ENCODE assay signal across 20 cellular contexts in the genomic region with DNA sequence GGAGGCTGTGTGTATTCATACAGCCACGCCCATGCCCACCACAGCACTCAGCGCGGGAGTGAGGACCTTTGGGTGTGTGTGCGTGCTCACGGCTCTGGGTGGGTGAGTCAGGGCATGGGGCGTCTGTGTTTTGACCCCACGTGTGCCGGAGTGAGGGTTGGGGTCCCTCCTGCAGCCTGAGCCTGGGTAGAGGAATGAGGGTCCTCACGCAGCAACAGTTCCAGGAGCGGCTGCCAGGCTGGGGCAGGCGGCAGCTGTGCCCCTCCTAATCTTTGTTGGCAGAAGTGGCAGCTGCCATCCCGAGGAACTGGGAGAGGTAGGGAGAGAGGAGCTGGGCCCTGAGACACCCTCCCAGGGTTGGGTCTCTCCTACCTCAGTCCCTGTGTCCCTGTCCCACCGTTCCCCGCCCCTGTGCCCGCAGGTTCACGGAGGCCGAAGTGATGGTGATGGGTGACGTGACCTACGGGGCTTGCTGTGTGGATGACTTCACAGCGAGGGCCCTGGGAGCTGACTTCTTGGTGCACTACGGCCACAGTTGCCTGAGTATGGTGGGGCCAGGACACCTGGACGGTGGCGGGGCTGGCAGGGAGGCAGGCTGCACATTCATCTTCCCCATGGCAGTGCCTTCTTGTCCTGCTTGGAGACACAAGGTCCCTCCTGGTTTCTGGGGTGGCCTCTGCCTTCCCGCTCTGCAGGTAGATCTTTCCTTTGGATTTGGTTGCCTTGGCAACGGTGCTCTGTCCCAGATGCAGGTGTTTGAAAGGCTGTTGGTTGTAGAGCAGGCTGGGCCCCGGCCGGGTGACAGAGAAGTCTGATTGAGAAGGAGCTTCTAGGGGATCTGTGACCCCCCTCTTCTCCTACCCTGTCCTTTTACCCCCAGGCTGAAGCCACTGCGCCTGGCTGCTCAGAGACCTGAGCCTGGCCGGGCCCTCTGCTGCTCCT. TPM values are rescaled to one million over a fixed set of nuclear protein-coding genes. Genes with fewer than 3 reads are reported as not detected.
DNase-seq lines count a peak whose midpoint lies in the region; ATAC-seq and TF ChIP-seq lines count a peak whose summit lies in the region.
"Had no signal": no experiment of that assay in that cellular context is flagged by ENCODE, and none has a peak within 500 bp of the region (broad histone marks: within the 10 kb centered on the region; RNA-seq: fewer than 3 reads in every experiment).

No MANE protein-coding gene starts in this region.

- H3K36me3 Mint-ChIP-seq in H9 (ENCODE audit: insufficient read depth in 1 of 3, low read depth in 3 of 3) (peaks cover 0 to 13% (median 11%) of the 10 kb centered on the region in 3 experiments; a peak in 6 of 7 replicates), glutamatergic neuron (ENCODE audit: unreplicated experiment) (no peaks in the 10 kb centered on the region), GM23338 (ENCODE audit: low read depth) (no peaks in the 10 kb centered on the region; the same call in 2 of the 3 replicates)
- H3K36me3 Mint-ChIP-seq: IgD-negative memory B cell had no signal

- H2AFZ ChIP-seq in ACC112 (ENCODE audit: low read length, unreplicated experiment): no peak overlapping the region
- no peak overlapping the region for H2AFZ ChIP-seq in H9 (ENCODE audit: low read length)
- no peak overlapping the region for H2AFZ ChIP-seq in GM23338

- no peaks in the 10 kb centered on the region for H3K79me1 ChIP-seq in H9 (ENCODE audit: insufficient read depth, low read depth, low read length, poor library complexity, severe bottlenecking)

- H3K4me1 ChIP-seq in ACC112 (ENCODE audit: control insufficient read depth, insufficient read depth, low read length, unreplicated experiment) (peaks cover 30% of the 10 kb centered on the region), H9 (ENCODE audit: insufficient read depth, low read length) (no peaks in the 10 kb centered on the region), RWPE2 (ENCODE audit: insufficient read depth, poor library complexity, severe bottlenecking) (peaks cover 3% of the 10 kb centered on the region), GM23338 (ENCODE audit: insufficient read depth) (peaks cover 3% of the 10 kb centered on the region; the same call in 1 of the 2 replicates)

- no peak overlapping the region for H2BK12ac ChIP-seq in H9 (ENCODE audit: insufficient read length, low read depth, low read length)

- H3K79me2 ChIP-seq in ACC112 (ENCODE audit: control insufficient read depth, insufficient read depth, low read length, unreplicated experiment) (peaks cover 10% of the 10 kb centered on the region), H9 (ENCODE audit: insufficient read depth, low read length) (no peaks in the 10 kb centered on the region), GM23338 (replicated peaks; ENCODE audit: insufficient read depth) (no peaks in the 10 kb centered on the region)

- no peaks in the 10 kb centered on the region for H3F3A ChIP-seq in GM23338 (replicated peaks; ENCODE audit: low read depth)

- H3K23ac ChIP-seq in H9 (ENCODE audit: insufficient read length, low read depth, low read length): no peak overlapping the region

- DNase-seq in H9 (peak; percentile 31), RWPE2 (ENCODE audit: low spot score) (peak; percentile 61), glutamatergic neuron (no peak), GM23338 (ENCODE audit: low spot score) (no peak), GM20000 (ENCODE audit: low spot score) (no peak), MV-4-11 (lab: John Stamatoyannopoulos, UW) (no peak), superior temporal gyrus (ENCODE audit: extremely low spot score) (no peak)
- DNase-seq: ACHN, Calu3, NCI-H1092 treated with DMSO at 0.1 percent for 48 hours, NCI-H187, NCI-H2081 treated with DMSO at 0.1 percent for 48 hours, NCI-H446 treated with DMSO at 0.1 percent for 48 hours, RPMI8226, SHP77 treated with DMSO at 0.1 percent for 48 hours, T-helper 1 cell had no signal

- H3K4ac ChIP-seq in H9 (ENCODE audit: low read depth, low read length): no peak overlapping the region

- H4K91ac ChIP-seq in H9 (ENCODE audit: insufficient read length, low read depth, low read length): no peak overlapping the region

- H2AK5ac ChIP-seq in H9 (ENCODE audit: insufficient read length, low read length): no peak overlapping the region

- H3T11ph ChIP-seq in H9 (ENCODE audit: low read length): no peak overlapping the region

- H3K14ac ChIP-seq in H9 (ENCODE audit: insufficient read depth, low read length): no peak overlapping the region

- TF ChIP-seq CTCF in H9 (conservative IDR thresholded peaks at IDR 0.05): no peak
- TF ChIP-seq CTCF in RWPE2 (IDR thresholded peaks at IDR 0.05; ENCODE audit: poor library complexity, severe bottlenecking): no peak
- no peak for TF ChIP-seq CTCF in glutamatergic neuron (IDR thresholded peaks at IDR 0.05; ENCODE audit: partially characterized antibody, unreplicated experiment)
- no peak for TF ChIP-seq CTCF in GM23338 (conservative IDR thresholded peaks at IDR 0.05; ENCODE audit: low read depth in 2 of 2)
- no peak for TF ChIP-seq CTCF in GM20000 (IDR thresholded peaks at IDR 0.05; ENCODE audit: extremely low read depth, missing control alignments)

- H3K27ac ChIP-seq in ACC112 (ENCODE audit: low read depth, low read length) (peak overlapping the region; percentile 59; the same call in 1 of the 2 replicates), H9 (ENCODE audit: insufficient read length, low read depth, low read length) (no peak overlapping the region), RWPE2 (ENCODE audit: poor library complexity, severe bottlenecking) (no peak overlapping the region), GM23338 (ENCODE audit: low read depth) (no peak overlapping the region)

- H3K4me2 ChIP-seq in H9 (ENCODE audit: insufficient read depth, insufficient read length, low read length): no peak overlapping the region
- no peak overlapping the region for H3K4me2 ChIP-seq in GM23338

- no peak overlapping the region for H3K18ac ChIP-seq in H9 (ENCODE audit: insufficient read length, low read depth, low read length)

- H3K9ac ChIP-seq in H9 (ENCODE audit: extremely low read depth, insufficient read length, low read length): no peak overlapping the region

- no peak overlapping the region for H4K8ac ChIP-seq in H9 (replicated peaks; ENCODE audit: insufficient read length, low read depth, low read length)

- H3K9me3 ChIP-seq in H9 (ENCODE audit: control insufficient read depth, low read depth, low read length): no peaks in the 10 kb centered on the region
- H3K9me3 ChIP-seq in RWPE2 (ENCODE audit: severe bottlenecking): no peaks in the 10 kb centered on the region

- H3K27me3 ChIP-seq in ACC112 (ENCODE audit: insufficient read depth, low read length) (no peaks in the 10 kb centered on the region), H9 (ENCODE audit: insufficient read depth, low read length) (no peaks in the 10 kb centered on the region), RWPE2 (ENCODE audit: insufficient read depth, poor library complexity, severe bottlenecking) (no peaks in the 10 kb centered on the region), GM23338 (ENCODE audit: insufficient read depth) (no peaks in the 10 kb centered on the region)

- no peaks in the 10 kb centered on the region for H3K27me3 Mint-ChIP-seq in H9 (ENCODE audit: low read depth)
- no peaks in the 10 kb centered on the region for H3K27me3 Mint-ChIP-seq in glutamatergic neuron (ENCODE audit: unreplicated experiment)
- H3K27me3 Mint-ChIP-seq in GM23338 (ENCODE audit: insufficient read depth, low read depth, poor library complexity): peaks cover 12% of the 10 kb centered on the region
- H3K27me3 Mint-ChIP-seq: IgD-negative memory B cell had no signal

- no peak overlapping the region for H2BK5ac ChIP-seq in H9 (ENCODE audit: insufficient read length, low read length)

- ATAC-seq in RWPE2 (ENCODE audit: low read depth) (no peak), GM23338 (no peak; the same call in 2 of the 3 replicates)
- ATAC-seq: HCT116 had no signal

- no peaks in the 10 kb centered on the region for H3K23me2 ChIP-seq in H9 (ENCODE audit: insufficient read length, low read depth, low read length, poor library complexity, severe bottlenecking)

- no peak overlapping the region for H3K56ac ChIP-seq in H9 (ENCODE audit: insufficient read length, low read depth, low read length)

- H3K9me3 Mint-ChIP-seq in H9 (no peaks in the 10 kb centered on the region; a peak in 1 of 5 replicates), glutamatergic neuron (ENCODE audit: unreplicated experiment) (peaks cover 1% of the 10 kb centered on the region), GM23338 (no peaks in the 10 kb centered on the region)
- H3K9me3 Mint-ChIP-seq: IgD-negative memory B cell had no signal

- H3K27ac Mint-ChIP-seq in H9: peak overlapping the region in 2 of 3 experiments; percentile 48 to 70; a peak in 1 of 7 replicates
- no peak overlapping the region for H3K27ac Mint-ChIP-seq in glutamatergic neuron (ENCODE audit: unreplicated experiment)
- no peak overlapping the region for H3K27ac Mint-ChIP-seq in GM23338

- no peaks in the 10 kb centered on the region for H3K36me3 ChIP-seq in ACC112 (ENCODE audit: insufficient read depth, low read length)
- H3K36me3 ChIP-seq in RWPE2 (ENCODE audit: low read depth): 0 out of 2 replicates have a peak, but pooled peaks cover 4% of the 10 kb centered on the region
- H3K36me3 ChIP-seq in GM23338 (ENCODE audit: insufficient read depth): no peaks in the 10 kb centered on the region

- no peak overlapping the region for H2BK120ac ChIP-seq in H9 (ENCODE audit: low read depth, low read length, poor library complexity, severe bottlenecking)

- H2BK20ac ChIP-seq in H9 (ENCODE audit: low read depth, low read length, poor library complexity, severe bottlenecking): no peak overlapping the region

- no peaks in the 10 kb centered on the region for H4K20me1 ChIP-seq in H9 (ENCODE audit: control insufficient read depth, insufficient read depth, insufficient read length)
- peaks cover 5% of the 10 kb centered on the region for H4K20me1 ChIP-seq in GM23338 (replicated peaks; ENCODE audit: insufficient read depth)

- H3K4me3 Mint-ChIP-seq in H9 (no peak overlapping the region), glutamatergic neuron (ENCODE audit: unreplicated experiment) (peak overlapping the region; percentile 50), GM23338 (no peak overlapping the region)

- peaks cover 4 to 26% of the 10 kb centered on the region in 2 experiments for H3K4me1 Mint-ChIP-seq in H9
- peaks cover 9% of the 10 kb centered on the region for H3K4me1 Mint-ChIP-seq in glutamatergic neuron (ENCODE audit: low read depth, unreplicated experiment)
- H3K4me1 Mint-ChIP-seq in GM23338: peaks cover 2% of the 10 kb centered on the region

- no peak overlapping the region for H4K5ac ChIP-seq in H9 (ENCODE audit: insufficient read length, low read depth, low read length)

- H3K4me3 ChIP-seq in ACC112 (ENCODE audit: low read depth, low read length): no peak overlapping the region
- H3K4me3 ChIP-seq in RWPE2 (ENCODE audit: severe bottlenecking): no peak overlapping the region
- H3K4me3 ChIP-seq in GM23338: no peak overlapping the region

- H2BK15ac ChIP-seq in H9 (ENCODE audit: low read depth, low read length): no peak overlapping the region

- H3K9me2 ChIP-seq in GM23338 (ENCODE audit: insufficient read depth): no peaks in the 10 kb centered on the region

- WGBS in H9 (ENCODE audit: extremely low coverage, insufficient read length, low lambda C conversion rate): no CpG with 5 or more reads among the region's 29 CpGs

RNA-seq across cellular contexts. Expression of gene DPH1, which starts 5.9 kb away (rescaled TPM):
- total RNA-seq in H9 (2021) (27.5 and 31.3 TPM in 2 replicates), glutamatergic neuron (ENCODE audit: unreplicated experiment) (36.4 TPM)
- 22.3 and 28.2 TPM in 2 replicates for total RNA-seq in GM23338 (2014; rRNA removed; shearing (Covaris generic))
- 9.0 and 11.8 TPM in 2 replicates for polyA plus RNA-seq in GM23338 (2016; fragmentation: Nextera tagmentation; extraction: Ambion mirVana)

RNA-seq across cellular contexts. Expression of gene OVCA2, which starts 6.0 kb away (rescaled TPM):
- total RNA-seq in H9 (2021) (24.2 and 24.6 TPM in 2 replicates), glutamatergic neuron (ENCODE audit: unreplicated experiment) (16.3 TPM)
- 21.3 and 24.8 TPM in 2 replicates for total RNA-seq in GM23338 (2014; rRNA removed; shearing (Covaris generic))
- 14.9 and 15.9 TPM in 2 replicates for polyA plus RNA-seq in GM23338 (2016; fragmentation: Nextera tagmentation; extraction: Ambion mirVana)

RNA-seq across cellular contexts. Expression of gene RTN4RL1, which starts 10.7 kb away (rescaled TPM):
- total RNA-seq in H9 (2021): 0.18 and 0.22 TPM in 2 replicates
- 50.3 TPM for total RNA-seq in glutamatergic neuron (ENCODE audit: unreplicated experiment)
- total RNA-seq in GM23338 (2014; rRNA removed; shearing (Covaris generic)): 0.17 TPM in 1 of 2 replicates, not detected in the other
- polyA plus RNA-seq in GM23338 (2016; fragmentation: Nextera tagmentation; extraction: Ambion mirVana): not detected in 2 replicates
- total RNA-seq: Calu3, H1 had no signal

RNA-seq across cellular contexts. Expression of gene HIC1, which starts 19.1 kb away (rescaled TPM):
- total RNA-seq in H9 (2021) (1.8 and 2.7 TPM in 2 replicates), glutamatergic neuron (ENCODE audit: unreplicated experiment) (2.5 TPM)
- total RNA-seq in GM23338 (2014; rRNA removed; shearing (Covaris generic)): 0.17 TPM in 1 of 2 replicates, not detected in the other
- 0.23 and 0.26 TPM in 2 replicates for polyA plus RNA-seq in GM23338 (2016; fragmentation: Nextera tagmentation; extraction: Ambion mirVana)

Comparison
In these comparisons a context has a peak if more than half of its experiments do, and no peak if none do; other contexts are left out.
1. DNase-seq: peak in H9 (single experiment) and RWPE2 (single experiment); none in glutamatergic neuron (single experiment), GM23338 (single experiment), GM20000 (single experiment), MV-4-11 (single experiment) and superior temporal gyrus (single experiment).
2. H3K27ac Mint-ChIP-seq: peak in H9 (2 of 3); none in glutamatergic neuron (single experiment) and GM23338 (single experiment).
3. RNA of gene RTN4RL1, which starts 10.7 kb away (total RNA-seq): 50.3 TPM in glutamatergic neuron (single experiment); 0.18 to 0.22 TPM in H9 and 0.17 TPM in GM23338; every median in the first group is over 10 times any median in the second.